In genomic region chr18:25326231-25327042, GRCh38 we compare ENCODE assay signal across 19 cellular contexts. TPM values are rescaled to one million over a fixed set of nuclear protein-coding genes. Genes with fewer than 3 reads are reported as not detected.
DNase-seq lines count a peak whose midpoint lies in the region; ATAC-seq and TF ChIP-seq lines count a peak whose summit lies in the region.
"Had no signal": no experiment of that assay in that cellular context is flagged by ENCODE, and none has a peak within 500 bp of the region (broad histone marks: within the 10 kb centered on the region; RNA-seq: fewer than 3 reads in every experiment).

No MANE protein-coding gene starts in this region.

- POLR2A ChIA-PET in BJ (lab: Charles Lee) = interaction anchor here (0.5 to 0.7 kb wide), 2 partner anchors 12 to 24 kb away, joined by 3 to 13 read pairs; no protein-coding TSS in a partner anchor

- peak; percentile 81 for DNase-seq in BJ (ENCODE audit: low read depth)
- DNase-seq in NOMO-1 treated with dmso at 0.1 percent for 144 hours (lab: John Stamatoyannopoulos, UW; ENCODE audit: unreplicated experiment) = peak; percentile 46
- peak; percentile 66 for DNase-seq in fibroblast of peridontal ligament (ENCODE audit: extremely low read depth)
- DNase-seq in pons (ENCODE audit: low spot score) = peak; percentile 11
- no peak for DNase-seq in AG08396 (ENCODE audit: low spot score)
- DNase-seq in middle frontal gyrus (ENCODE audit: extremely low spot score, low spot score) = no peak
- DNase-seq in NCI-H2081 (lab: John Stamatoyannopoulos, UW) = no peak
- DNase-seq: activated CD8-positive, alpha-beta T cell treated with anti-CD3 and anti-CD28 coated beads, Interleukin-2, amount 10 ng/mL, durations not matched to agents 7 days and 5 days; effector CD8-positive, alpha-beta T cell; foreskin melanocyte; MV-4-11; NCI-H2081 treated with DMSO at 0.1 percent for 48 hours; NCI-H510A; retina; SHP77 treated with DMSO at 0.1 percent for 48 hours; stimulated activated naive B cell treated with anti-CD40 and anti-IgM and Interleukin-4, amounts not matched to agents 10 μg/mL and 1 μg/mL and 100 μg/mL, for 72 hours had no signal

- H3K4me3 ChIP-seq in BJ (ENCODE audit: low read depth, low read length) = no peak overlapping the region
- H3K4me3 ChIP-seq: tibial nerve had no signal

- TF ChIP-seq CTCF in BJ (IDR thresholded peaks at IDR 0.05; ENCODE audit: insufficient read depth, low read depth, low read length) = no peak

- H3K27me3 ChIP-seq in BJ (ENCODE audit: control insufficient read depth, insufficient read depth, low read length) = no peaks in the 10 kb centered on the region
- H3K27me3 ChIP-seq: tibial nerve had no signal

- ATAC-seq in GM21529 (IDR thresholded peaks at IDR 0.05; ENCODE audit: unreplicated experiment) = no peak
- ATAC-seq: activated CD8-positive, alpha-beta T cell treated with anti-CD3 and anti-CD28 coated beads, Interleukin-2, amount 10 ng/mL, durations not matched to agents 7 days and 5 days; stimulated activated naive B cell treated with anti-CD40 and anti-IgM and Interleukin-4, amounts not matched to agents 10 μg/mL and 1 μg/mL and 100 μg/mL, for 72 hours; WTC11 had no signal

- no peaks in the 10 kb centered on the region for H3K36me3 ChIP-seq in BJ (ENCODE audit: control insufficient read depth, insufficient read depth, low read length)
- H3K36me3 ChIP-seq: tibial nerve had no signal

- CTCF ChIA-PET in BJ (lab: Yijun Ruan, JAX) = interaction anchor here (0.6 to 1.1 kb wide), 5 partner anchors 20 to 569 kb away, joined by 3 to 5 read pairs (median 3); no protein-coding TSS in a partner anchor

RNA-seq across cellular contexts. Expression of gene ZNF521, which starts 25.5 kb away (rescaled TPM):
- polyA plus RNA-seq in BJ (2011; rRNA removed) = 18.6 and 29.3 TPM in 2 replicates
- polyA minus RNA-seq in BJ (2011; rRNA and poly(A)+ RNA removed) = 29.5 and 48.8 TPM in 2 replicates

Comparison
In these comparisons a context has a peak if more than half of its experiments do, and no peak if none do; other contexts are left out.
1. DNase-seq: peak in BJ (single experiment), NOMO-1 treated with dmso at 0.1 percent for 144 hours (single experiment), fibroblast of peridontal ligament (single experiment) and pons (single experiment); none in AG08396 (single experiment), middle frontal gyrus (single experiment) and NCI-H2081 (0 of 2).